ENCODE assay signal across 11 cellular contexts in the genomic region with DNA sequence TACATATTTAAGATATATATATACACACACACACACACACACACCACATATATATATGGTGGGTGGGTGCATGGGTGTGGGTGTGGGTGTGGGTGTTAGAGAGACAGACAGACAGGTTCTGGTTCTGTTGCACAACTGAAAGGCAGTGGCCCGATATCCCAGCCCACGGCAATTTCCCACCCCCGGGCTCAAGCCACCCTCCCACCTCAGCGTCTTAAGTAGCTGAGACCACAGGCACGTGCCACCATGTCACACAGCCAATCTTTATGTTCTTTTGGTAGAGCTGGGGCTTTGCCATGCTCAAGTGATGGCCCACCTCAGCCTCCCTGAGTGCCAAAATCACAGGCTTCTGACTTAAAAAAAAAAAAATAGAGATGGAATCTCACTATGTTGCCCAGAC.
"Had no signal": no experiment of that assay in that cellular context is flagged by ENCODE, and none has a peak within 500 bp of the region (broad histone marks: within the 10 kb centered on the region; RNA-seq: fewer than 3 reads in every experiment).

No MANE protein-coding gene starts in this region.

- ATAC-seq: GM23338, HCT116 had no signal

- H3K9ac ChIP-seq: GM23248 had no signal

- H3K4me3 ChIP-seq: GM23248, GM23338, HAP-1 had no signal

- DNase-seq: GM23248, GOT3, H7, H9, HCEC 1CT, HFFc6 had no signal

- H3K36me3 ChIP-seq: HAP-1 had no signal

- H3K27ac ChIP-seq: GM23248 had no signal

- FAIRE-seq: H1, H54 had no signal

- H3K4me1 ChIP-seq: HAP-1 had no signal
